In genomic region chr14:44271006-44271405, GRCh38 we compare ENCODE assay signal across 10 cellular contexts.
"Had no signal": no experiment of that assay in that cellular context is flagged by ENCODE, and none has a peak within 500 bp of the region (broad histone marks: within the 10 kb centered on the region; RNA-seq: fewer than 3 reads in every experiment).

No MANE protein-coding gene starts in this region.

- H3K9ac ChIP-seq: GM23248 had no signal

- ATAC-seq: GM23338, HCT116 had no signal

- H3K36me3 ChIP-seq: HAP-1 had no signal

- H3K27ac ChIP-seq: GM23248 had no signal

- H3K9me3 ChIP-seq: HAP-1 had no signal

- DNase-seq: GM23248, GOT3, H7, H9, HCEC 1CT, HFFc6 had no signal

- H2AFZ ChIP-seq: GM23248, GM23338 had no signal

- FAIRE-seq: H54 had no signal

- H3K4me3 ChIP-seq: GM23248, GM23338, HAP-1 had no signal

- H3K4me2 ChIP-seq: GM23338 had no signal
